In the genomic region with DNA sequence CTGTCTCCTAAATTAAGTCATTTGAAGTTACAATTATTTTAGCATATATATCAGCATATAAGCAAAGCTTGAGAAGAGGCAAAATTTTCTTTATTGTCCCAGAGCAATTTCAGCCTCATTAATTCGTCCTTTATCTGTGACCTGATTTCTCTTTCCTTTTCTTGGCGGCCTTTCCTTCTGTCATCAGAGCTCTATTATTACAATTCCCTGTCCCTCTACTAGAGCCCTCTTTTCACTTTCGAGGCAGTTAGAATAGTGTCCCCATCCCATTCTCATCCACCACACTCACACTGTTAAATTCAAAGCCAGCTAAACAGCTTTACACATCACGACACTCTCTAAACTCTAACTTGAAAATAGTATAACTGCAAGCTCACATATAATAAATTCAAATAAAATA, we compare ENCODE assay signal across 24 cellular contexts.
"Had no signal": no experiment of that assay in that cellular context is flagged by ENCODE, and none has a peak within 500 bp of the region (broad histone marks: within the 10 kb centered on the region; RNA-seq: fewer than 3 reads in every experiment).

No MANE protein-coding gene starts in this region.

- H3K4me3 Mint-ChIP-seq: central memory CD8-positive, alpha-beta T cell; mesothelial cell of epicardium; naive thymus-derived CD4-positive, alpha-beta T cell; nephron progenitor cell; stimulated activated naive B cell treated with anti-CD40 and anti-IgM and Interleukin-4, amounts not matched to agents 10 μg/mL and 1 μg/mL and 100 μg/mL, for 72 hours; stimulated activated naive CD8-positive, alpha-beta T cell treated with anti-CD3 and anti-CD28 coated beads, Interleukin-15, Interleukin-2, amounts not matched to agents 100 ng/mL and 50 ng/mL, for 24 hours had no signal

- H3K4me3 ChIP-seq: heart right ventricle, pancreas, right lobe of liver, thoracic aorta, tibial nerve, upper lobe of left lung had no signal

- H3K27ac Mint-ChIP-seq: mesothelial cell of epicardium; nephron progenitor cell; stimulated activated naive B cell treated with anti-CD40 and anti-IgM and Interleukin-4, amounts not matched to agents 10 μg/mL and 1 μg/mL and 100 μg/mL, for 72 hours; stimulated activated naive CD8-positive, alpha-beta T cell treated with anti-CD3 and anti-CD28 coated beads, Interleukin-15, Interleukin-2, amounts not matched to agents 100 ng/mL and 50 ng/mL, for 24 hours had no signal

- H3K36me3 ChIP-seq: heart right ventricle, pancreas, right lobe of liver, thoracic aorta, tibial nerve, upper lobe of left lung had no signal

- H3K4me1 Mint-ChIP-seq: central memory CD8-positive, alpha-beta T cell; mesothelial cell of epicardium; naive thymus-derived CD4-positive, alpha-beta T cell; nephron progenitor cell; stimulated activated naive B cell treated with anti-CD40 and anti-IgM and Interleukin-4, amounts not matched to agents 10 μg/mL and 1 μg/mL and 100 μg/mL, for 72 hours had no signal

- ATAC-seq: esophagus mucosa; foreskin keratinocyte; left colon; naive thymus-derived CD4-positive, alpha-beta T cell; pancreas; right lobe of liver; stimulated activated naive B cell treated with anti-CD40 and anti-IgM and Interleukin-4, amounts not matched to agents 10 μg/mL and 1 μg/mL and 100 μg/mL, for 72 hours had no signal

- H3K9me3 ChIP-seq: heart right ventricle, pancreas, right lobe of liver, thoracic aorta, tibial nerve, upper lobe of left lung had no signal

- H3K27me3 Mint-ChIP-seq: central memory CD8-positive, alpha-beta T cell; naive thymus-derived CD4-positive, alpha-beta T cell; stimulated activated naive B cell treated with anti-CD40 and anti-IgM and Interleukin-4, amounts not matched to agents 10 μg/mL and 1 μg/mL and 100 μg/mL, for 72 hours; stimulated activated naive CD8-positive, alpha-beta T cell treated with anti-CD3 and anti-CD28 coated beads, Interleukin-15, Interleukin-2, amounts not matched to agents 100 ng/mL and 50 ng/mL, for 24 hours had no signal

- H3K36me3 Mint-ChIP-seq: mesothelial cell of epicardium; naive thymus-derived CD4-positive, alpha-beta T cell; stimulated activated naive B cell treated with anti-CD40 and anti-IgM and Interleukin-4, amounts not matched to agents 10 μg/mL and 1 μg/mL and 100 μg/mL, for 72 hours had no signal

- H3K27ac ChIP-seq: epithelial cell of prostate, foreskin keratinocyte, pancreas, right lobe of liver, thoracic aorta, tibial nerve, upper lobe of left lung had no signal

- DNase-seq: effector CD4-positive, alpha-beta T cell; foreskin keratinocyte; glutamatergic neuron; left colon; mesenchymal stem cell; naive thymus-derived CD4-positive, alpha-beta T cell; nephron progenitor cell; occipital lobe; pancreas; right lobe of liver; small intestine; stimulated activated CD4-positive, alpha-beta T cell treated with anti-CD3 and anti-CD28 coated beads, Interleukin-15, amount 100 ng/mL, for 24 hours; stimulated activated CD4-positive, alpha-beta T cell treated with anti-CD3 and anti-CD28 coated beads, Interleukin-2, amount 100 ng/mL, for 48 hours; stimulated activated naive B cell treated with anti-CD40 and anti-IgM and Interleukin-4, amounts not matched to agents 10 μg/mL and 1 μg/mL and 100 μg/mL, for 72 hours; upper lobe of left lung had no signal

- H3K4me1 ChIP-seq: foreskin keratinocyte, heart right ventricle, pancreas, right lobe of liver, tibial nerve, upper lobe of left lung had no signal

- H3K9me3 Mint-ChIP-seq: mesothelial cell of epicardium, nephron progenitor cell had no signal

- H3K27me3 ChIP-seq: dorsolateral prefrontal cortex, foreskin keratinocyte, heart right ventricle, pancreas, right lobe of liver, tibial nerve, upper lobe of left lung had no signal
